Comparison of ENCODE assay signal across 10 cellular contexts in the genomic region with DNA sequence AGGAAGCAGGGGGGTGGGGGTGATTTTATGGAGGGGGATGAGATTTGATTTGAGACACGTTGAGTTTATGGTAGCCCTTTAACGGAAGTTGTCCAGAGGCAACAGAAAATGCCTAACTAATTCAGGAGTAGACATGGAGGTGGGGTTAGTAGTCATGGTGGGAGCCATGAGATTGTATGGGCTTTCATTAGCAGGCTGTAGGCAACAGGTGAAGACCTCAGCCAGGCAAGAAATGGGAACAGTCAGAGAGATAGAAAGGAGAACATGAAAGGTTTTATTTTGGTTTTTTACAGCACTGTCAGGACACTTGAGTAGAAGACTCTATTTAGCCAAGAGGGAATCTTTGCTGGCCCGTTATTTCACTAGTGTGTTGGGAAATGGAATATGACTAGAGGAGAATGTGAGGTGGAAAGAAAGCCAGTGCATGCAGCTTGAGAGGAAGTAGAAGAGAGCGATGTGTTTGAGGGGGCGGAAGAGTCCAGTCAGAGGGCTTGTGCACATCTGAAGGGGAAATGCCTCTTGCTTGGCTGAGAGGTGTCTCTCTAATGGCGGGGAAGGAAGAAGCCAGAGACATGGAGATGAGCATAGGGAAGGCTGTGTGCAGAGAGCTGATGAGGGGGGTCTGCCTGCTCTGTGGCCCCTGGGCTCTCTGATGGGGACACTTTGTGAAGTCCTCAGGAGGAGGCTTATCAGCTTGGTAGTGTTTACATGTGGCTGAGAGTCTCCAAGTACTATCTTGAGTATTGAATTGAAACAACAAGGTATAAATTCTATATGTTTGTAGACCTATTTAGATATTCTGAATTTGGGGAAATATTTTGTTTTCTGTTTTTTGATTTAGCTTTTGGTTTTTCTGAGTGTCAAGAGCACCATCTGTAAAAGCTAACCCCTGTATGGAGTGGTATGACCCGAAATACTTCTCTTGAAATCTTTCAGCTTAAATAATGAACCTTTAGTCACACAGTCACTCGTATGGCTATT.
A peak's percentile ranks its signal among the peaks of the same experiment; 100 is the strongest.
DNase-seq lines count a peak whose midpoint lies in the region; ATAC-seq and TF ChIP-seq lines count a peak whose summit lies in the region.
"Had no signal": no experiment of that assay in that cellular context is flagged by ENCODE, and none has a peak within 500 bp of the region (broad histone marks: within the 10 kb centered on the region; RNA-seq: fewer than 3 reads in every experiment).

No MANE protein-coding gene starts in this region.

- no peaks in the 10 kb centered on the region for H3K9me3 ChIP-seq in muscle layer of duodenum (ENCODE audit: control insufficient read depth in 1 of 2, low read length in 2 of 2)
- H3K9me3 ChIP-seq in T-helper 17 cell (ENCODE audit: control insufficient read depth, low read length, poor library complexity, severe bottlenecking): no peaks in the 10 kb centered on the region

- no peak for TF ChIP-seq CTCF in GM10248 (IDR thresholded peaks at IDR 0.05; ENCODE audit: control extremely low read depth, extremely low read depth, low read depth, missing control alignments)

- no peaks in the 10 kb centered on the region for H3K27me3 ChIP-seq in muscle layer of duodenum (ENCODE audit: low read depth, low read length)

- H3K27ac Mint-ChIP-seq in activated CD4-positive, alpha-beta memory T cell treated with anti-CD3 and anti-CD28 coated beads for 36 hours: peak overlapping the region; percentile 64
- no peak overlapping the region for H3K27ac Mint-ChIP-seq in T-helper 17 cell

- H3K36me3 ChIP-seq in muscle layer of duodenum (ENCODE audit: control insufficient read depth in 1 of 2, insufficient read depth in 2 of 2, low read length in 2 of 2): peaks cover 11 to 16% of the 10 kb centered on the region in 2 donors

- POLR2A ChIA-PET in GM10248 (lab: Yijun Ruan, JAX): interaction anchor here (0.6 kb wide), 1 partner anchor 183 kb away, joined by 7 read pairs; no protein-coding TSS in a partner anchor
- POLR2A ChIA-PET in activated CD4-positive, alpha-beta memory T cell treated with anti-CD3 and anti-CD28 coated beads for 36 hours (lab: Charles Lee): interaction anchor here (0.6 to 1.9 kb wide), 7 partner anchors 16 to 140 kb away, joined by 3 to 9 read pairs (median 3); a partner anchor contains a TSS

- peak; percentile 38 for DNase-seq in GM10248 (ENCODE audit: extremely low spot score)
- peak; percentile 55 for DNase-seq in activated CD4-positive, alpha-beta memory T cell treated with anti-CD3 and anti-CD28 coated beads for 36 hours
- no peak for DNase-seq in LoVo (ENCODE audit: low spot score)
- DNase-seq in DMS79 (lab: John Stamatoyannopoulos, UW): no peak
- DNase-seq in T-helper 17 cell: no peak
- DNase-seq: T1000 had no signal

- peaks cover 21% of the 10 kb centered on the region for H3K4me1 Mint-ChIP-seq in activated CD4-positive, alpha-beta memory T cell treated with anti-CD3 and anti-CD28 coated beads for 36 hours (ENCODE audit: low read depth)
- H3K4me1 Mint-ChIP-seq in T-helper 17 cell: peaks cover 29% of the 10 kb centered on the region

- CTCF ChIA-PET in GM10248 (lab: Yijun Ruan, JAX): interaction anchor here (0.7 to 3.5 kb wide), 51 partner anchors 9 to 1004 kb away, joined by 3 to 52 read pairs (median 4); a partner anchor contains a TSS
- CTCF ChIA-PET in activated CD4-positive, alpha-beta memory T cell treated with anti-CD3 and anti-CD28 coated beads for 36 hours (lab: Charles Lee): interaction anchor here (0.5 to 3.6 kb wide), 51 partner anchors 9 to 789 kb away, joined by 3 to 76 read pairs (median 4); a partner anchor contains a TSS

- H3K4me3 Mint-ChIP-seq in activated CD4-positive, alpha-beta memory T cell treated with anti-CD3 and anti-CD28 coated beads for 36 hours: no peak overlapping the region
- no peak overlapping the region for H3K4me3 Mint-ChIP-seq in T-helper 17 cell
- H3K4me3 Mint-ChIP-seq: IgD-negative memory B cell had no signal

- H3K27me3 Mint-ChIP-seq in activated CD4-positive, alpha-beta memory T cell treated with anti-CD3 and anti-CD28 coated beads for 36 hours: no peaks in the 10 kb centered on the region
- H3K27me3 Mint-ChIP-seq in T-helper 17 cell: no peaks in the 10 kb centered on the region
- H3K27me3 Mint-ChIP-seq: IgD-negative memory B cell had no signal

- H3K4me1 ChIP-seq in muscle layer of duodenum (ENCODE audit: control insufficient read depth in 1 of 2, insufficient read depth in 2 of 2, low read length in 2 of 2): peaks cover 18 to 24% of the 10 kb centered on the region in 2 donors

- peak overlapping the region; percentile 7 for H3K27ac ChIP-seq in muscle layer of duodenum (ENCODE audit: low read length)

- H3K4me3 ChIP-seq in muscle layer of duodenum (ENCODE audit: low read depth in 1 of 2, low read length in 2 of 2): no peak overlapping the region

- no peaks in the 10 kb centered on the region for H3K9me3 Mint-ChIP-seq in activated CD4-positive, alpha-beta memory T cell treated with anti-CD3 and anti-CD28 coated beads for 36 hours
- H3K9me3 Mint-ChIP-seq: IgD-negative memory B cell had no signal

- intact Hi-C loops in activated CD4-positive, alpha-beta memory T cell treated with anti-CD3 and anti-CD28 coated beads for 36 hours (cut with micrococcal nuclease): loop anchor here (2.0 to 10.0 kb wide), 6 partner anchors 156 to 791 kb away; a partner anchor contains a TSS

- ATAC-seq in HG02870 (IDR thresholded peaks at IDR 0.05; ENCODE audit: unreplicated experiment) (peak; percentile 65), HG03565 (IDR thresholded peaks at IDR 0.05; ENCODE audit: unreplicated experiment) (no peak), T-helper 17 cell (no peak)

- H3K36me3 Mint-ChIP-seq in activated CD4-positive, alpha-beta memory T cell treated with anti-CD3 and anti-CD28 coated beads for 36 hours: peaks cover 53% of the 10 kb centered on the region
- H3K36me3 Mint-ChIP-seq in T-helper 17 cell (ENCODE audit: low read depth): peaks cover 16% of the 10 kb centered on the region
- H3K36me3 Mint-ChIP-seq: IgD-negative memory B cell had no signal

Comparison
In these comparisons a context has a peak if more than half of its experiments do, and no peak if none do; other contexts are left out.
1. DNase-seq: peak in GM10248 (single experiment) and activated CD4-positive, alpha-beta memory T cell treated with anti-CD3 and anti-CD28 coated beads for 36 hours (single experiment); none in LoVo (single experiment), DMS79 (single experiment) and T-helper 17 cell (0 of 3).